In genomic region chr6:33716890-33717632, GRCh38 we compare ENCODE assay signal across 21 cellular contexts. TPM values are rescaled to one million over a fixed set of nuclear protein-coding genes. Genes with fewer than 3 reads are reported as not detected.
DNase-seq lines count a peak whose midpoint lies in the region; FAIRE-seq and TF ChIP-seq lines count a peak whose summit lies in the region.
"Had no signal": no experiment of that assay in that cellular context is flagged by ENCODE, and none has a peak within 500 bp of the region (broad histone marks: within the 10 kb centered on the region; RNA-seq: fewer than 3 reads in every experiment).

No MANE protein-coding gene starts in this region.

- H3K27me3 ChIP-seq in breast epithelium (no peaks in the 10 kb centered on the region), mucosa of stomach (ENCODE audit: control insufficient read depth, insufficient read depth, low read length) (no peaks in the 10 kb centered on the region)
- H3K27me3 ChIP-seq: ascending aorta, esophagus muscularis mucosa had no signal

- TF ChIP-seq CTCF in breast epithelium (IDR thresholded peaks at IDR 0.05): no peak

- DNase-seq in COLO668 (lab: John Stamatoyannopoulos, UW; ENCODE audit: unreplicated experiment): peak; percentile 35
- peak; percentile 38 for DNase-seq in NCI-H2196 treated with DMSO at 0.1 percent for 48 hours (lab: John Stamatoyannopoulos, UW; ENCODE audit: unreplicated experiment)
- no peak for DNase-seq in breast epithelium (ENCODE audit: low spot score in 2 of 2)
- no peak for DNase-seq in GM12892 (ENCODE audit: insufficient read length)
- DNase-seq in activated effector memory CD4-positive, alpha-beta T cell treated with Interleukin-2 at 50 U/mL for 16 hours: no peak
- DNase-seq in activated CD4-positive, alpha-beta memory T cell treated with anti-CD3 and anti-CD28 coated beads for 36 hours: no peak
- no peak for DNase-seq in SK-N-DZ (ENCODE audit: low spot score)
- DNase-seq: activated gamma-delta T cell; cortex of kidney; HFFc6; NCI-H2171; stimulated activated CD4-positive, alpha-beta T cell treated with anti-CD3 and anti-CD28 coated beads, Interleukin-2, amount 100 ng/mL, for 48 hours; SW 1271 had no signal

- H3K36me3 ChIP-seq in breast epithelium (no peaks in the 10 kb centered on the region), mucosa of stomach (ENCODE audit: control insufficient read depth, insufficient read depth, low read length) (no peaks in the 10 kb centered on the region)
- H3K36me3 ChIP-seq: ascending aorta had no signal

- H3K4me1 Mint-ChIP-seq in activated CD4-positive, alpha-beta memory T cell treated with anti-CD3 and anti-CD28 coated beads for 36 hours (ENCODE audit: low read depth): peaks cover under 1% of the 10 kb centered on the region

- peak overlapping the region; percentile 1 for H3K9ac ChIP-seq in mucosa of stomach (ENCODE audit: low read length)

- no peak overlapping the region for H3K4me3 Mint-ChIP-seq in activated CD4-positive, alpha-beta memory T cell treated with anti-CD3 and anti-CD28 coated beads for 36 hours
- H3K4me3 Mint-ChIP-seq: HFFc6; natural killer cell treated with Interleukin-12 subunit alpha and Interleukin-12 subunit beta and Interleukin-15 and Interleukin-18, amount 100 ng/mL, for 72 hours; type B pancreatic cell had no signal

- no peaks in the 10 kb centered on the region for H3K9me3 Mint-ChIP-seq in activated CD4-positive, alpha-beta memory T cell treated with anti-CD3 and anti-CD28 coated beads for 36 hours
- H3K9me3 Mint-ChIP-seq: HFFc6; natural killer cell treated with Interleukin-12 subunit alpha and Interleukin-12 subunit beta and Interleukin-15 and Interleukin-18, amount 100 ng/mL, for 72 hours; type B pancreatic cell had no signal

- TF ChIP-seq POLR2A in breast epithelium (IDR thresholded peaks at IDR 0.05): no peak
- no peak for TF ChIP-seq POLR2A in GM12892 (IDR thresholded peaks at IDR 0.05; ENCODE audit: low read depth, low read length)

- CTCF ChIA-PET in activated CD4-positive, alpha-beta memory T cell treated with anti-CD3 and anti-CD28 coated beads for 36 hours (lab: Charles Lee): interaction anchor here (0.6 kb wide), 1 partner anchor 19 kb away, joined by 3 read pairs; no protein-coding TSS in a partner anchor

- no peaks in the 10 kb centered on the region for H3K36me3 Mint-ChIP-seq in activated CD4-positive, alpha-beta memory T cell treated with anti-CD3 and anti-CD28 coated beads for 36 hours
- H3K36me3 Mint-ChIP-seq: natural killer cell treated with Interleukin-12 subunit alpha and Interleukin-12 subunit beta and Interleukin-15 and Interleukin-18, amount 100 ng/mL, for 72 hours; type B pancreatic cell had no signal

- intact Hi-C loops in breast epithelium (cut with DNase I; ENCODE audit: low total_unique reads): no loop called here
- intact Hi-C loops in activated CD4-positive, alpha-beta memory T cell treated with anti-CD3 and anti-CD28 coated beads for 36 hours (cut with micrococcal nuclease): no loop called here

- H3K4me3 ChIP-seq in breast epithelium: no peak overlapping the region
- H3K4me3 ChIP-seq in mucosa of stomach (ENCODE audit: low read length): no peak overlapping the region
- H3K4me3 ChIP-seq: esophagus muscularis mucosa had no signal

- POLR2A ChIA-PET in activated CD4-positive, alpha-beta memory T cell treated with anti-CD3 and anti-CD28 coated beads for 36 hours (lab: Charles Lee): no interaction called here

- peak overlapping the region; percentile 38 to 50 for H3K27ac ChIP-seq in breast epithelium
- H3K27ac ChIP-seq: ascending aorta, esophagus muscularis mucosa had no signal

- no peak overlapping the region for H3K27ac Mint-ChIP-seq in activated CD4-positive, alpha-beta memory T cell treated with anti-CD3 and anti-CD28 coated beads for 36 hours
- H3K27ac Mint-ChIP-seq: HFFc6; natural killer cell treated with Interleukin-12 subunit alpha and Interleukin-12 subunit beta and Interleukin-15 and Interleukin-18, amount 100 ng/mL, for 72 hours had no signal

- FAIRE-seq in GM12892 (lab: Jason Lieb, UNC): no peak

- no peaks in the 10 kb centered on the region for H3K9me3 ChIP-seq in breast epithelium
- no peaks in the 10 kb centered on the region for H3K9me3 ChIP-seq in mucosa of stomach (ENCODE audit: control insufficient read depth, low read length)
- H3K9me3 ChIP-seq: ascending aorta, esophagus muscularis mucosa had no signal

- H3K4me1 ChIP-seq in breast epithelium: no peaks in the 10 kb centered on the region
- H3K4me1 ChIP-seq in mucosa of stomach (ENCODE audit: control insufficient read depth, insufficient read depth, low read length): peaks cover 67% of the 10 kb centered on the region

- peaks cover 3% of the 10 kb centered on the region for H3K27me3 Mint-ChIP-seq in activated CD4-positive, alpha-beta memory T cell treated with anti-CD3 and anti-CD28 coated beads for 36 hours

RNA-seq across cellular contexts. Expression of gene UQCC2, which starts 5.6 kb away (rescaled TPM):
- 10 to 100 TPM in 2 of 3 donors, 1 to 10 TPM in 1; 9.9 to 19.7 (median 19.6) TPM for total RNA-seq in breast epithelium
- 168 TPM for polyA plus RNA-seq in GM12892 (2012; ENCODE audit: missing spikeins)
- 100 to 1,000 TPM; 157 to 160 TPM for total RNA-seq in activated CD4-positive, alpha-beta memory T cell treated with anti-CD3 and anti-CD28 coated beads for 36 hours
- polyA plus RNA-seq in SK-N-DZ (2014; cell fraction: cytosol; rRNA removed): 29.7 and 55.5 TPM in 2 replicates
- 49.0 and 53.5 TPM in 2 replicates for polyA plus RNA-seq in SK-N-DZ (2014; cell fraction: nucleus; rRNA removed)

RNA-seq across cellular contexts. Expression of gene IP6K3, which starts 29.6 kb away (rescaled TPM):
- total RNA-seq in breast epithelium: 1 to 10 TPM in 1 of 3 donors, under 1 TPM in 2; 0.15 to 4.2 (median 0.66) TPM
- not detected for polyA plus RNA-seq in GM12892 (2012; ENCODE audit: missing spikeins)
- total RNA-seq in activated CD4-positive, alpha-beta memory T cell treated with anti-CD3 and anti-CD28 coated beads for 36 hours: not detected
- not detected in 2 replicates for polyA plus RNA-seq in SK-N-DZ (2014; cell fraction: cytosol; rRNA removed)
- polyA plus RNA-seq in SK-N-DZ (2014; cell fraction: nucleus; rRNA removed): not detected in 2 replicates
- total RNA-seq: activated CD8-positive, alpha-beta memory T cell treated with anti-CD3 and anti-CD28 coated beads for 36 hours; ascending aorta; HT-29; M059J; natural killer cell treated with Interleukin-12 subunit alpha and Interleukin-12 subunit beta and Interleukin-15 and Interleukin-18, amount 100 ng/mL, for 72 hours had no signal

Comparison
In these comparisons a context has a peak if more than half of its experiments do, and no peak if none do; other contexts are left out.
1. DNase-seq: peak in COLO668 (single experiment) and NCI-H2196 treated with DMSO at 0.1 percent for 48 hours (single experiment); none in breast epithelium (0 of 2), GM12892 (single experiment), activated effector memory CD4-positive, alpha-beta T cell treated with Interleukin-2 at 50 U/mL for 16 hours (single experiment), activated CD4-positive, alpha-beta memory T cell treated with anti-CD3 and anti-CD28 coated beads for 36 hours (single experiment) and SK-N-DZ (single experiment).
2. RNA of gene UQCC2, which starts 5.6 kb away (total RNA-seq): 157 to 160 TPM in activated CD4-positive, alpha-beta memory T cell treated with anti-CD3 and anti-CD28 coated beads for 36 hours; 9.9 to 19.7 TPM in breast epithelium; every median in the first group is over 4 times any median in the second.